8 cellular contexts compared by ENCODE assay signal in the genomic region with DNA sequence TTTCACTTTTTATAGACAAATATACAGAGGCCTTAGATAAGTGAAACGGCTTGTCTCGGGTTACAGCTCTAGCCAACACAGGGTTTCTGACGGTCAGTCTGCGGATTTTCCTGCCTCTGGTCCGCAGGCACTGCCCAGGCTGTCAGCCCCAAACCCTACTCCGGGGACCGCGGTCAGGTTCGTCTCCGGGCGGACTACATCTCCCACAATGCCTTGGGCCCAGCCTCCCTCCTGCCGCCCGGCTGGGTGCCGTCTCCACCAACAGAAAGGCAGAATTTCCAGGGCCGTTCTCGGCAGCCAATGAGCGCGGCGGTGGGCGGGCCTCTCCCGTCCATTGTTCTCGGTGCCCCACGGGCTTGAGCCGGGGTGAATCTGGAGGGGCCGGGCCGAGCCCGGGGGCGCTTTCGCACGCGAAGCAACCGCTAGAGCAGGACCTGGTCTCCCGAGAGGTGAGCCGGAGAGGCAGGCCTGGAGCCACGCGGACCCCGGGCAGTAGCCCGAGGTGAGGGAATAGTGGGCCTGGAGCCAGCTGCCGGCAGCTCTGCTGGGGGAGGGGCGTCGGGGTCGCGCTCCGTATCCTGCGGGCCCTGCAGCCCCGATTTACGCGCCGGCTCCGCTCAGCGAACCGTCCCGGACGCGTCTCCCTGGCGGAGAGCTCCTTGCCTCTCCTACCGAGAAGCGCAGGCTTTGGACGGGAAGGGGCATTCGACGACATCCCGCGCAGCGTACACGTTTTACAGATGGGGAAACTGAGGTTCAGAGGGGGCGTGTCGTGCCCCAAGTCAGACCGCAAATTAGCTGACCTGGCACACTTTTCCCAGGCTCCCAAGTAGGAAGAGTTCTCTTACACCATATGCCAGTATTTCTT. TPM values are rescaled to one million over a fixed set of nuclear protein-coding genes. Genes with fewer than 3 reads are reported as not detected.
DNase-seq lines count a peak whose midpoint lies in the region; TF ChIP-seq lines count a peak whose summit lies in the region.

A gene (plus strand): TSS at position 323 of the 868 bp plus-strand sequence. CDS start 2,919 bp downstream, outside the sequence.

- peak; percentile 72 for DNase-seq in GM04503 (ENCODE audit: low read depth)
- DNase-seq in HFFc6 = peak; percentile 93
- DNase-seq in NAMALWA (ENCODE audit: low spot score) = peak; percentile 95
- DNase-seq in SK-MEL-5 (ENCODE audit: low read depth, low spot score) = peak; percentile 95
- DNase-seq in activated naive CD4-positive, alpha-beta T cell treated with anti-CD3 and anti-CD28 coated beads, Interleukin-2, amount 10 ng/mL, durations not matched to agents 7 days and 5 days = peak; percentile 97
- DNase-seq in germinal center (ENCODE audit: low spot score) = peak; percentile 97
- DNase-seq in non-pigmented ciliary epithelial cell (ENCODE audit: low read depth) = peak; percentile 51
- DNase-seq in substantia nigra (lab: John Stamatoyannopoulos, UW) = peak; percentile 74 to 97 (median 95)

- CTCF ChIA-PET in activated naive CD4-positive, alpha-beta T cell treated with anti-CD3 and anti-CD28 coated beads, Interleukin-2, amount 10 ng/mL, durations not matched to agents 7 days and 5 days (lab: Charles Lee) = interaction anchor here (0.8 to 4.1 kb wide), 4 partner anchors 30 to 277 kb away, joined by 3 to 54 read pairs (median 18); a partner anchor contains a TSS

- H3K27ac ChIP-seq in substantia nigra (ENCODE audit: low read depth, low read length, poor library complexity, severe bottlenecking) = peak within 1 kb of the TSS; percentile 71

- in situ Hi-C loops in SK-MEL-5 (cut with HindIII; ENCODE audit: low pct_unique_long_range_greater_than_20kb, low sequenced_read_pairs) = no loop called here

- H3K36me3 Mint-ChIP-seq in HFFc6 (ENCODE audit: low read depth) = no peaks in the 10 kb centered on the region; the same call in 1 of the 2 replicates
- peaks cover 11% of the 10 kb centered on the region for H3K36me3 Mint-ChIP-seq in activated naive CD4-positive, alpha-beta T cell treated with anti-CD3 and anti-CD28 coated beads, Interleukin-2, amount 10 ng/mL, durations not matched to agents 7 days and 5 days

- H3K4me1 Mint-ChIP-seq in HFFc6 (ENCODE audit: low read depth) = 0 out of 2 replicates have a peak, but pooled peaks cover 5% of the 10 kb centered on the region
- H3K4me1 Mint-ChIP-seq in activated naive CD4-positive, alpha-beta T cell treated with anti-CD3 and anti-CD28 coated beads, Interleukin-2, amount 10 ng/mL, durations not matched to agents 7 days and 5 days = peaks cover 58% of the 10 kb centered on the region

- H3K4me3 Mint-ChIP-seq in HFFc6 = peak within 1 kb of the TSS; percentile 94
- H3K4me3 Mint-ChIP-seq in activated naive CD4-positive, alpha-beta T cell treated with anti-CD3 and anti-CD28 coated beads, Interleukin-2, amount 10 ng/mL, durations not matched to agents 7 days and 5 days = peak within 1 kb of the TSS; percentile 83

- no peaks in the 10 kb centered on the region; the same call in 1 of the 2 replicates for H3K27me3 Mint-ChIP-seq in HFFc6 (ENCODE audit: insufficient read depth)
- H3K27me3 Mint-ChIP-seq in activated naive CD4-positive, alpha-beta T cell treated with anti-CD3 and anti-CD28 coated beads, Interleukin-2, amount 10 ng/mL, durations not matched to agents 7 days and 5 days = no peaks in the 10 kb centered on the region

- H3K9me3 Mint-ChIP-seq in HFFc6 = no peaks in the 10 kb centered on the region
- no peaks in the 10 kb centered on the region for H3K9me3 Mint-ChIP-seq in activated naive CD4-positive, alpha-beta T cell treated with anti-CD3 and anti-CD28 coated beads, Interleukin-2, amount 10 ng/mL, durations not matched to agents 7 days and 5 days

- peak within 1 kb of the TSS; percentile 74 for H3K27ac Mint-ChIP-seq in HFFc6
- H3K27ac Mint-ChIP-seq in activated naive CD4-positive, alpha-beta T cell treated with anti-CD3 and anti-CD28 coated beads, Interleukin-2, amount 10 ng/mL, durations not matched to agents 7 days and 5 days = peak within 1 kb of the TSS; percentile 82

- TF ChIP-seq CTCF in HFFc6 (IDR thresholded peaks at IDR 0.05) = no peak

RNA-seq across cellular contexts. Expression of the gene that starts here (rescaled TPM):
- total RNA-seq in HFFc6 (2021; fragmentation: NEBNext Ultra II Directional; extraction: Animal tissue kit (Norgen Biotek cat#: 25700)) = 1 to 10 TPM; 4.5 to 5.9 (median 5.5) TPM
- total RNA-seq in SK-MEL-5 (2014; rRNA removed; shearing (Covaris generic)) = 17.4 and 19.9 TPM in 2 replicates
- polyA plus RNA-seq in SK-MEL-5 (2015; cell fraction: cytosol; rRNA removed) = 10.1 and 15.9 TPM in 2 replicates
- polyA plus RNA-seq in SK-MEL-5 (2015; cell fraction: nucleus; rRNA removed) = 5.2 and 12.0 TPM in 2 replicates

Comparison
In these comparisons a context has a peak if more than half of its experiments do, and no peak if none do; other contexts are left out.
1. Peak in every context shown above with its lines: DNase-seq and H3K27ac ChIP-seq.